Comparison of ENCODE assay signal across 1 cellular context in genomic region chr9:37464006-37464405, GRCh38.
TF ChIP-seq lines count a peak whose summit lies in the region.

No MANE protein-coding gene starts in this region.

TF ChIP-seq in K562, 482 proteins besides CTCF, POLR2A, EP300 and RAD21:
- no peak for TF ChIP-seq HBP1 (CRISPR knock-in tag; IDR thresholded peaks at IDR 0.05)
- 0 out of 2 replicates have a peak, but pooled peaks have one; percentile 8 for TF ChIP-seq KHSRP (IDR thresholded peaks at IDR 0.05)
